ENCODE assay signal across 15 cellular contexts in genomic region chr6:134375199-134375598, GRCh38.
"Had no signal": no experiment of that assay in that cellular context is flagged by ENCODE, and none has a peak within 500 bp of the region (broad histone marks: within the 10 kb centered on the region; RNA-seq: fewer than 3 reads in every experiment).

No MANE protein-coding gene starts in this region.

- DNase-seq: activated CD4-positive, alpha-beta T cell treated with anti-CD3 and anti-CD28 coated beads, Interleukin-2, amount 10 ng/mL, durations not matched to agents 24 days and 14 days; activated CD4-positive, CD25-positive, alpha-beta regulatory T cell; activated CD8-positive, alpha-beta memory T cell treated with anti-CD3 and anti-CD28 coated beads, Interleukin-2, amount 50 U/mL, for 48 hours; anterior cingulate cortex; head of caudate nucleus; immature natural killer cell; midbrain; ovary; sigmoid colon; stimulated activated CD4-positive, alpha-beta T cell treated with anti-CD3 and anti-CD28 coated beads, Interleukin-1b, Interleukin-23, amount 100 ng/mL, for 48 hours had no signal

- H3K27ac ChIP-seq: brain microvascular endothelial cell, ovary had no signal

- H3K9me3 ChIP-seq: ovary, sigmoid colon, thoracic aorta had no signal

- H3K4me3 ChIP-seq: lung, ovary, sigmoid colon, thoracic aorta had no signal

- H3K27me3 ChIP-seq: brain microvascular endothelial cell, ovary, sigmoid colon had no signal

- FAIRE-seq: frontal cortex, urothelium cell line had no signal

- H3K36me3 ChIP-seq: brain microvascular endothelial cell, ovary, sigmoid colon, thoracic aorta had no signal
